In genomic region chr9:37309136-37309535, GRCh38 we compare ENCODE assay signal across 9 cellular contexts.
DNase-seq lines count a peak whose midpoint lies in the region; ATAC-seq, FAIRE-seq and TF ChIP-seq lines count a peak whose summit lies in the region.
"Had no signal": no experiment of that assay in that cellular context is flagged by ENCODE, and none has a peak within 500 bp of the region (broad histone marks: within the 10 kb centered on the region; RNA-seq: fewer than 3 reads in every experiment).

No MANE protein-coding gene starts in this region.

- peak; percentile 24 for DNase-seq in DMS53 (lab: John Stamatoyannopoulos, UW)
- no peak for DNase-seq in DMS53 treated with DMSO at 0.1 percent for 48 hours (lab: John Stamatoyannopoulos, UW; ENCODE audit: unreplicated experiment)
- DNase-seq in brain microvascular endothelial cell: no peak
- peak; percentile 16 for DNase-seq in small intestine
- DNase-seq in effector memory CD4-positive, alpha-beta T cell: no peak
- no peak for DNase-seq in foreskin melanocyte
- DNase-seq: left lung had no signal

- H3K4me1 ChIP-seq in small intestine (ENCODE audit: control insufficient read depth in 2 of 2, insufficient read depth in 1 of 2, low read depth in 1 of 2, low read length in 1 of 2): no peaks in the 10 kb centered on the region
- no peaks in the 10 kb centered on the region for H3K4me1 ChIP-seq in effector memory CD4-positive, alpha-beta T cell (ENCODE audit: control insufficient read depth, insufficient read depth, low read length, poor library complexity, severe bottlenecking)
- H3K4me1 ChIP-seq: left lung had no signal

- TF ChIP-seq CTCF in brain microvascular endothelial cell (IDR thresholded peaks at IDR 0.05; ENCODE audit: low read depth, low read length, missing control alignments): peak; percentile 55

- TF ChIP-seq EP300 in Ishikawa (IDR thresholded peaks at IDR 0.05; ENCODE audit: borderline replicate concordance): no peak

- whole genome bisulfite sequencing in small intestine, 3 donors: 82 to 97% (median 89%) methylated on average over 3 of the region's 3 CpGs

- TF ChIP-seq RAD21 in Ishikawa (IDR thresholded peaks at IDR 0.05; ENCODE audit: low read depth): 0 out of 2 replicates have a peak, but pooled peaks have one; percentile 18

- H3K4me3 ChIP-seq in brain microvascular endothelial cell (ENCODE audit: low read depth, low read length): no peak overlapping the region
- H3K4me3 ChIP-seq in small intestine (ENCODE audit: low read depth in 1 of 2, low read length in 2 of 2): no peak overlapping the region
- no peak overlapping the region for H3K4me3 ChIP-seq in effector memory CD4-positive, alpha-beta T cell (ENCODE audit: insufficient read depth, low read depth, low read length, poor library complexity, severe bottlenecking)
- H3K4me3 ChIP-seq: left lung had no signal

- in situ Hi-C loops in brain microvascular endothelial cell (cut with HindIII; ENCODE audit: low pct_ligation_motif_present, low sequenced_read_pairs): no loop called here

- H3K27me3 ChIP-seq in brain microvascular endothelial cell (replicated peaks) (no peaks in the 10 kb centered on the region), small intestine (ENCODE audit: control insufficient read depth in 2 of 2, insufficient read depth in 2 of 2, low read length in 2 of 2) (no peaks in the 10 kb centered on the region)
- H3K27me3 ChIP-seq in effector memory CD4-positive, alpha-beta T cell (replicated peaks; ENCODE audit: control insufficient read depth, insufficient read depth, low read length, poor library complexity, severe bottlenecking): no peaks in the 10 kb centered on the region
- H3K27me3 ChIP-seq: left lung had no signal

- H3K27ac ChIP-seq in brain microvascular endothelial cell (no peak overlapping the region), small intestine (ENCODE audit: low read depth in 1 of 2, low read length in 1 of 2) (no peak overlapping the region)
- H3K27ac ChIP-seq in effector memory CD4-positive, alpha-beta T cell (ENCODE audit: insufficient read depth, low read length, poor library complexity, severe bottlenecking): no peak overlapping the region
- H3K27ac ChIP-seq: left lung had no signal

- FAIRE-seq in small intestine (lab: Jason Lieb, UNC): no peak

- no peaks in the 10 kb centered on the region for H3K9me3 ChIP-seq in small intestine (ENCODE audit: control insufficient read depth, low read depth)
- H3K9me3 ChIP-seq in effector memory CD4-positive, alpha-beta T cell (ENCODE audit: control insufficient read depth, low read length): no peaks in the 10 kb centered on the region
- H3K9me3 ChIP-seq: left lung had no signal

- H3K36me3 ChIP-seq in brain microvascular endothelial cell (replicated peaks): peaks cover 2% of the 10 kb centered on the region
- no peaks in the 10 kb centered on the region for H3K36me3 ChIP-seq in small intestine (ENCODE audit: control insufficient read depth in 2 of 2, insufficient read depth in 2 of 2, low read length in 2 of 2)
- peaks cover 9% of the 10 kb centered on the region for H3K36me3 ChIP-seq in effector memory CD4-positive, alpha-beta T cell (ENCODE audit: control insufficient read depth, insufficient read depth, low read length)

- ATAC-seq in GM21526 (IDR thresholded peaks at IDR 0.05; ENCODE audit: low FRiP score, unreplicated experiment): no peak
- ATAC-seq: left lung had no signal

TF ChIP-seq in Ishikawa, 13 proteins besides CTCF, POLR2A, EP300 and RAD21:
- TF ChIP-seq, protein P1, sequence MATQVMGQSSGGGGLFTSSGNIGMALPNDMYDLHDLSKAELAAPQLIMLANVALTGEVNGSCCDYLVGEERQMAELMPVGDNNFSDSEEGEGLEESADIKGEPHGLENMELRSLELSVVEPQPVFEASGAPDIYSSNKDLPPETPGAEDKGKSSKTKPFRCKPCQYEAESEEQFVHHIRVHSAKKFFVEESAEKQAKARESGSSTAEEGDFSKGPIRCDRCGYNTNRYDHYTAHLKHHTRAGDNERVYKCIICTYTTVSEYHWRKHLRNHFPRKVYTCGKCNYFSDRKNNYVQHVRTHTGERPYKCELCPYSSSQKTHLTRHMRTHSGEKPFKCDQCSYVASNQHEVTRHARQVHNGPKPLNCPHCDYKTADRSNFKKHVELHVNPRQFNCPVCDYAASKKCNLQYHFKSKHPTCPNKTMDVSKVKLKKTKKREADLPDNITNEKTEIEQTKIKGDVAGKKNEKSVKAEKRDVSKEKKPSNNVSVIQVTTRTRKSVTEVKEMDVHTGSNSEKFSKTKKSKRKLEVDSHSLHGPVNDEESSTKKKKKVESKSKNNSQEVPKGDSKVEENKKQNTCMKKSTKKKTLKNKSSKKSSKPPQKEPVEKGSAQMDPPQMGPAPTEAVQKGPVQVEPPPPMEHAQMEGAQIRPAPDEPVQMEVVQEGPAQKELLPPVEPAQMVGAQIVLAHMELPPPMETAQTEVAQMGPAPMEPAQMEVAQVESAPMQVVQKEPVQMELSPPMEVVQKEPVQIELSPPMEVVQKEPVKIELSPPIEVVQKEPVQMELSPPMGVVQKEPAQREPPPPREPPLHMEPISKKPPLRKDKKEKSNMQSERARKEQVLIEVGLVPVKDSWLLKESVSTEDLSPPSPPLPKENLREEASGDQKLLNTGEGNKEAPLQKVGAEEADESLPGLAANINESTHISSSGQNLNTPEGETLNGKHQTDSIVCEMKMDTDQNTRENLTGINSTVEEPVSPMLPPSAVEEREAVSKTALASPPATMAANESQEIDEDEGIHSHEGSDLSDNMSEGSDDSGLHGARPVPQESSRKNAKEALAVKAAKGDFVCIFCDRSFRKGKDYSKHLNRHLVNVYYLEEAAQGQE (IDR thresholded peaks at IDR 0.05; ENCODE audit: low read depth): no peak
- TF ChIP-seq TAF1 (IDR thresholded peaks at IDR 0.05; ENCODE audit: low read depth) (no peak), ZBTB7A (IDR thresholded peaks at IDR 0.05; ENCODE audit: low read depth) (no peak), EGR1 (IDR thresholded peaks at IDR 0.05) (no peak), TCF12 (IDR thresholded peaks at IDR 0.05; ENCODE audit: low read depth) (no peak), CEBPB (IDR thresholded peaks at IDR 0.05) (no peak), FOXM1 (IDR thresholded peaks at IDR 0.05; ENCODE audit: borderline replicate concordance, low read depth) (no peak), NFIC (IDR thresholded peaks at IDR 0.05) (no peak), TEAD4 (IDR thresholded peaks at IDR 0.05) (no peak), USF1 (IDR thresholded peaks at IDR 0.05) (no peak), YY1 (IDR thresholded peaks at IDR 0.05; ENCODE audit: low read depth) (no peak), CREB1 (IDR thresholded peaks at IDR 0.05; ENCODE audit: low read depth) (no peak)
- TF ChIP-seq, protein P2, sequence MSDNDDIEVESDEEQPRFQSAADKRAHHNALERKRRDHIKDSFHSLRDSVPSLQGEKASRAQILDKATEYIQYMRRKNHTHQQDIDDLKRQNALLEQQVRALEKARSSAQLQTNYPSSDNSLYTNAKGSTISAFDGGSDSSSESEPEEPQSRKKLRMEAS (IDR thresholded peaks at IDR 0.05): no peak

Comparison
In these comparisons a context has a peak if more than half of its experiments do, and no peak if none do; other contexts are left out.
1. DNase-seq: peak in DMS53 (single experiment) and small intestine (single experiment); none in DMS53 treated with DMSO at 0.1 percent for 48 hours (single experiment), brain microvascular endothelial cell (single experiment), effector memory CD4-positive, alpha-beta T cell (0 of 3) and foreskin melanocyte (single experiment).